In the genomic region with DNA sequence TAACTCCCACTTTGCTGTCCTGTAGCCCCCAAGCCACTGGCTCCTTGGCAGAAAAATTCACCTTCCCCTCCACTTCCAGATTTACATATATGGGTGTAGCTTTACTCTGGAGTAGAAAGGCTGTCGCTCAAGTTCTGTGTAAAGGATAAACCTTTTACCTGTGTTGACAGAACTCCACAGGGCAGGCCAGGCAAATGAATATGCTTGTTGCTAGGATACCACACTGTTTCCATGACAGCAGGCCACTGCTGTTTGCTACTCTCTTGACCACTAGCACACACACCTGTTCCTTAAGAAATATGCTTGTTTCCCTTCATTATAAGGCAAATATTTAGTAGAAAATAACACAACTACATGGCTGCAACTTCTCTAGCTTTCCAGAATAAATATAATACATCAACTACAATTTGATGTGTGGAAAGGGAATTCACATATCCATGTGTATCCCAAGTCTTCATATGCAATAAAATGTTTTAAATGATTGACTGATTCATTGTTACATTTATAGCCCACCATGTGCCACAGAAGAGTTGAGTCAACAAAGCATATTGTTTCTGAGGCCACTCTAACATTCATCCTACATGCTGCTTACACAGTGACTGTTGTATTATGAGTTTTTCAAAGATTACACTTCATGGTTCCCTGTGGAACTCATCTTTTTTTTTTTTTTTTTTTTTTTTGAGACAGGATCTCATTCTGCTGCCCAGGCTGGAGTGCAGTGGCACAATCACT, we compare ENCODE assay signal across 9 cellular contexts. TPM values are rescaled to one million over a fixed set of nuclear protein-coding genes. Genes with fewer than 3 reads are reported as not detected.
DNase-seq lines count a peak whose midpoint lies in the region; ATAC-seq, FAIRE-seq and TF ChIP-seq lines count a peak whose summit lies in the region.
"Had no signal": no experiment of that assay in that cellular context is flagged by ENCODE, and none has a peak within 500 bp of the region (broad histone marks: within the 10 kb centered on the region; RNA-seq: fewer than 3 reads in every experiment).

No MANE protein-coding gene starts in this region.

- no peaks in the 10 kb centered on the region for H3K36me3 Mint-ChIP-seq in activated T-cell treated with anti-CD3 and anti-CD28 coated beads, Interleukin-2, amount 50 U/mL, for 24 hours (ENCODE audit: low read depth)

- WGBS in pancreas, 2 donors, result 10% methylated on average over 1 of the region's 1 CpG

- intact Hi-C loops in HCT116 (cut with micrococcal nuclease) (loop anchor here (5.0 to 10.0 kb wide), 2 partner anchors 36 to 53 kb away; a partner anchor contains a TSS), pancreas (cut with DNase I) (no loop called here)

- peaks cover 12% of the 10 kb centered on the region for H3K27me3 Mint-ChIP-seq in activated T-cell treated with anti-CD3 and anti-CD28 coated beads, Interleukin-2, amount 50 U/mL, for 24 hours

- FAIRE-seq in pancreas (lab: Jason Lieb, UNC), result no peak

- TF ChIP-seq RAD21 in HCT116 (IDR thresholded peaks at IDR 0.05; ENCODE audit: low read depth), result no peak

- H3K4me3 ChIP-seq in HCT116 (replicated peaks in 1 of 2; ENCODE audit: low read depth in 1 of 2, low read length in 2 of 2) (no peak overlapping the region), pancreas (no peak overlapping the region)

- POLR2A ChIA-PET in HCT116 (lab: Charles Lee), result no interaction called here

- no peak overlapping the region for H2AFZ ChIP-seq in HCT116 (ENCODE audit: low read depth, low read length, poor library complexity, severe bottlenecking)

- no peak overlapping the region for H3K4me3 Mint-ChIP-seq in activated T-cell treated with anti-CD3 and anti-CD28 coated beads, Interleukin-2, amount 50 U/mL, for 24 hours
- H3K4me3 Mint-ChIP-seq: activated CD4-positive, alpha-beta T cell treated with anti-CD3 and anti-CD28 coated beads for 36 hours had no signal

- H3K4me2 ChIP-seq in HCT116 (ENCODE audit: low read length), result no peak overlapping the region

- no peak overlapping the region for H3K9ac ChIP-seq in HCT116 (ENCODE audit: low read length)

- H3K4me1 ChIP-seq in HCT116 (ENCODE audit: control insufficient read depth in 1 of 2, insufficient read depth in 2 of 2, low read length in 2 of 2), result no peaks in the 10 kb centered on the region
- H3K4me1 ChIP-seq in pancreas, result no peaks in the 10 kb centered on the region

- no peaks in the 10 kb centered on the region for H3K36me3 ChIP-seq in HCT116 (ENCODE audit: control insufficient read depth in 1 of 2, insufficient read depth in 2 of 2, low read length in 2 of 2)
- no peaks in the 10 kb centered on the region for H3K36me3 ChIP-seq in pancreas

- H3K9me3 ChIP-seq in HCT116 (ENCODE audit: control insufficient read depth in 1 of 2, insufficient read depth in 1 of 2, low read depth in 1 of 2, low read length in 2 of 2) (no peaks in the 10 kb centered on the region), pancreas (no peaks in the 10 kb centered on the region)

- RAD21 ChIA-PET in HCT116 (lab: Charles Lee; ENCODE audit: low non-redundant PET in 1 of 2, low total read pairs in 2 of 2, uncharacterized antibody in 2 of 2, unreplicated experiment in 2 of 2), result no interaction called here

- H3K27ac Mint-ChIP-seq in activated T-cell treated with anti-CD3 and anti-CD28 coated beads, Interleukin-2, amount 50 U/mL, for 24 hours, result no peak overlapping the region
- H3K27ac Mint-ChIP-seq: activated CD4-positive, alpha-beta T cell treated with anti-CD3 and anti-CD28 coated beads for 36 hours had no signal

- peak; percentile 15 for DNase-seq in HCT116 (ENCODE audit: low read depth, low spot score)
- DNase-seq in NCI-H345 (lab: John Stamatoyannopoulos, UW), result peak; percentile 96
- DNase-seq in cerebellum (ENCODE audit: low spot score), result peak; percentile 10
- peak in 4 of 6 donors; percentile 27 to 70 (median 44) for DNase-seq in pancreas
- DNase-seq in activated naive CD4-positive, alpha-beta T cell treated with anti-CD3 and anti-CD28 coated beads, Interleukin-2, amount 50 U/mL, for 16 hours, result no peak
- no peak for DNase-seq in activated T-cell treated with anti-CD3 and anti-CD28 coated beads, Interleukin-2, amount 50 U/mL, for 24 hours
- DNase-seq in DMS114 treated with DMSO at 0.1 percent for 48 hours (lab: John Stamatoyannopoulos, UW; ENCODE audit: unreplicated experiment), result no peak
- DNase-seq: activated CD4-positive, alpha-beta T cell treated with anti-CD3 and anti-CD28 coated beads for 36 hours had no signal

- no peak for ATAC-seq in HCT116
- ATAC-seq in pancreas, result peak; percentile 63 to 97 (median 86)
- ATAC-seq in activated CD4-positive, CD25-positive, alpha-beta regulatory T cell treated with anti-CD3 and anti-CD28 coated beads, Interleukin-2, amount 50 U/mL, for 24 hours, result no peak
- ATAC-seq: activated CD4-positive, alpha-beta T cell treated with anti-CD3 and anti-CD28 coated beads for 36 hours had no signal

- TF ChIP-seq POLR2A in HCT116 (IDR thresholded peaks at IDR 0.05; ENCODE audit: borderline replicate concordance, extremely low read depth, insufficient read depth, insufficient read length), result no peak

- H3K9me2 ChIP-seq in HCT116 (ENCODE audit: insufficient read depth), result no peaks in the 10 kb centered on the region

- H3K9me3 Mint-ChIP-seq in activated T-cell treated with anti-CD3 and anti-CD28 coated beads, Interleukin-2, amount 50 U/mL, for 24 hours, result no peaks in the 10 kb centered on the region

- H3K27me3 ChIP-seq in HCT116 (ENCODE audit: insufficient read depth, low read length) (no peaks in the 10 kb centered on the region), pancreas (no peaks in the 10 kb centered on the region)

- CTCF ChIA-PET in HCT116 (lab: Charles Lee), result interaction anchor here (1.7 kb wide), 1 partner anchor 12 kb away, joined by 6 read pairs; no protein-coding TSS in a partner anchor

- no peaks in the 10 kb centered on the region for H3K4me1 Mint-ChIP-seq in activated T-cell treated with anti-CD3 and anti-CD28 coated beads, Interleukin-2, amount 50 U/mL, for 24 hours (ENCODE audit: low read depth)
- H3K4me1 Mint-ChIP-seq: activated CD4-positive, alpha-beta T cell treated with anti-CD3 and anti-CD28 coated beads for 36 hours had no signal

- no peak overlapping the region for H3K27ac ChIP-seq in HCT116 (ENCODE audit: low read depth, low read length)
- H3K27ac ChIP-seq in pancreas, result no peak overlapping the region

- no peaks in the 10 kb centered on the region for H3K79me2 ChIP-seq in HCT116 (ENCODE audit: insufficient read depth, low read length)

- H4K20me1 ChIP-seq in HCT116 (ENCODE audit: insufficient read depth), result no peaks in the 10 kb centered on the region

- TF ChIP-seq CTCF in HCT116 (IDR thresholded peaks at IDR 0.05 in 2 of 3, conservative IDR thresholded peaks at IDR 0.05 in 1 of 3; ENCODE audit: borderline replicate concordance in 1 of 3, insufficient read depth in 1 of 3, low read depth in 2 of 3, low read length in 2 of 3), result no peak
- TF ChIP-seq CTCF in pancreas (IDR thresholded peaks at IDR 0.05), result no peak

- BruUV-seq in HCT116 (replicated peaks; lab: Mats Ljungman, UMichigan), result no TSS peak

TF ChIP-seq in HCT116, 20 proteins besides CTCF, POLR2A, EP300 and RAD21 (continues in another document):
- TF ChIP-seq CEBPB (IDR thresholded peaks at IDR 0.05; ENCODE audit: low read depth) (no peak), POLR2AphosphoS5 (IDR thresholded peaks at IDR 0.05; ENCODE audit: low read depth, low read length) (no peak), SRF (IDR thresholded peaks at IDR 0.05; ENCODE audit: low read depth) (no peak), FOSL1 (IDR thresholded peaks at IDR 0.05; ENCODE audit: low read depth) (no peak), TCF7L2 (IDR thresholded peaks at IDR 0.05; ENCODE audit: borderline replicate concordance, extremely low read depth, insufficient read depth, insufficient read length) (no peak), SIN3A (IDR thresholded peaks at IDR 0.05; ENCODE audit: low read depth) (no peak)
- TF ChIP-seq, protein P1, sequence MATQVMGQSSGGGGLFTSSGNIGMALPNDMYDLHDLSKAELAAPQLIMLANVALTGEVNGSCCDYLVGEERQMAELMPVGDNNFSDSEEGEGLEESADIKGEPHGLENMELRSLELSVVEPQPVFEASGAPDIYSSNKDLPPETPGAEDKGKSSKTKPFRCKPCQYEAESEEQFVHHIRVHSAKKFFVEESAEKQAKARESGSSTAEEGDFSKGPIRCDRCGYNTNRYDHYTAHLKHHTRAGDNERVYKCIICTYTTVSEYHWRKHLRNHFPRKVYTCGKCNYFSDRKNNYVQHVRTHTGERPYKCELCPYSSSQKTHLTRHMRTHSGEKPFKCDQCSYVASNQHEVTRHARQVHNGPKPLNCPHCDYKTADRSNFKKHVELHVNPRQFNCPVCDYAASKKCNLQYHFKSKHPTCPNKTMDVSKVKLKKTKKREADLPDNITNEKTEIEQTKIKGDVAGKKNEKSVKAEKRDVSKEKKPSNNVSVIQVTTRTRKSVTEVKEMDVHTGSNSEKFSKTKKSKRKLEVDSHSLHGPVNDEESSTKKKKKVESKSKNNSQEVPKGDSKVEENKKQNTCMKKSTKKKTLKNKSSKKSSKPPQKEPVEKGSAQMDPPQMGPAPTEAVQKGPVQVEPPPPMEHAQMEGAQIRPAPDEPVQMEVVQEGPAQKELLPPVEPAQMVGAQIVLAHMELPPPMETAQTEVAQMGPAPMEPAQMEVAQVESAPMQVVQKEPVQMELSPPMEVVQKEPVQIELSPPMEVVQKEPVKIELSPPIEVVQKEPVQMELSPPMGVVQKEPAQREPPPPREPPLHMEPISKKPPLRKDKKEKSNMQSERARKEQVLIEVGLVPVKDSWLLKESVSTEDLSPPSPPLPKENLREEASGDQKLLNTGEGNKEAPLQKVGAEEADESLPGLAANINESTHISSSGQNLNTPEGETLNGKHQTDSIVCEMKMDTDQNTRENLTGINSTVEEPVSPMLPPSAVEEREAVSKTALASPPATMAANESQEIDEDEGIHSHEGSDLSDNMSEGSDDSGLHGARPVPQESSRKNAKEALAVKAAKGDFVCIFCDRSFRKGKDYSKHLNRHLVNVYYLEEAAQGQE (IDR thresholded peaks at IDR 0.05; ENCODE audit: low read depth), result no peak

RNA-seq across cellular contexts. Expression of a gene that starts 56.2 kb away (rescaled TPM):
- 38.1 TPM for total RNA-seq in HCT116 (2021; ENCODE audit: unreplicated experiment)
- 7.5 and 11.3 TPM in 2 replicates for polyA plus RNA-seq in HCT116 (2012)
- 73.0 TPM for total RNA-seq in cerebellum
- total RNA-seq in pancreas, result 10 to 100 TPM; 11.1 to 25.1 (median 13.7) TPM
- 1 to 10 TPM; 6.1 to 9.3 TPM for polyA plus RNA-seq in pancreas

Comparison
In these comparisons a context has a peak if more than half of its experiments do, and no peak if none do; other contexts are left out.
1. ATAC-seq: peak in pancreas (4 of 4); none in HCT116 (single experiment) and activated CD4-positive, CD25-positive, alpha-beta regulatory T cell treated with anti-CD3 and anti-CD28 coated beads, Interleukin-2, amount 50 U/mL, for 24 hours (0 of 2).
2. DNase-seq: peak in HCT116 (single experiment), NCI-H345 (single experiment), cerebellum (single experiment) and pancreas (4 of 6); none in activated naive CD4-positive, alpha-beta T cell treated with anti-CD3 and anti-CD28 coated beads, Interleukin-2, amount 50 U/mL, for 16 hours (single experiment), activated T-cell treated with anti-CD3 and anti-CD28 coated beads, Interleukin-2, amount 50 U/mL, for 24 hours (single experiment) and DMS114 treated with DMSO at 0.1 percent for 48 hours (single experiment).